In the genomic region with DNA sequence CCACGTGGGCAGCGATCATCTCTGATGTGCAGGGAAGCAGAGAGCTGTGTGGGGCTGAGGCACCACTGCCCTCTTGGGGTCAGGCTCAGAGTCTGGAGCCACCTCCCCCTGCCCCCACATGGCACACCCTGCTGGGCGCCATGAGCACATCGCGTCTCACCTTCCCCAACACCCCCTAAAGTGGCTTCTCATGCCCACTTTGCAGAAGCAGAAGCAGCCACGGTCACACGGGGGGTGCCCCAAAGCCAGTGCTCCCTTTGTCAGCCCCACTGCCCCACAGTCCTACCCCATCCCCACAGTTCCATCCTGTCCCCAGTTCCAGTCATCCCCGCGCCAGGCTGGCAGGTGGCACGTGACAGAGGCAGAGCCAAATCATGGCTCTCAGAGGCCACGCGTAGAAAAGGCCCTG, we compare ENCODE assay signal across 21 cellular contexts. TPM values are rescaled to one million over a fixed set of nuclear protein-coding genes. Genes with fewer than 3 reads are reported as not detected.
DNase-seq lines count a peak whose midpoint lies in the region; ATAC-seq, FAIRE-seq and TF ChIP-seq lines count a peak whose summit lies in the region.
"Had no signal": no experiment of that assay in that cellular context is flagged by ENCODE, and none has a peak within 500 bp of the region (broad histone marks: within the 10 kb centered on the region; RNA-seq: fewer than 3 reads in every experiment).

No MANE protein-coding gene starts in this region.

- H3K4me1 ChIP-seq in HEK293 (ENCODE audit: control insufficient read depth, insufficient read depth, low read length) (0 out of 2 replicates have a peak, but pooled peaks cover 2% of the 10 kb centered on the region), mesendoderm (ENCODE audit: control insufficient read depth, low read depth, low read length) (no peaks in the 10 kb centered on the region)

- H3K79me2 ChIP-seq in mesendoderm (ENCODE audit: control insufficient read depth, insufficient read depth, low read length) = no peaks in the 10 kb centered on the region

- no peak overlapping the region for H3K4ac ChIP-seq in mesendoderm (ENCODE audit: low read depth, low read length)

- no peak overlapping the region for H3K18ac ChIP-seq in mesendoderm (ENCODE audit: low read length)

- no peak overlapping the region for H3K56ac ChIP-seq in mesendoderm (ENCODE audit: low read length)

- no peak overlapping the region for H3K4me3 ChIP-seq in HEK293 (ENCODE audit: low read depth, low read length)
- H3K4me3 ChIP-seq in dorsolateral prefrontal cortex = no peak overlapping the region
- H3K4me3 ChIP-seq in mesendoderm (ENCODE audit: low read length) = no peak overlapping the region
- H3K4me3 ChIP-seq: SK-N-MC had no signal

- H3K4me2 ChIP-seq in mesendoderm (ENCODE audit: low read length) = no peak overlapping the region

- H4K5ac ChIP-seq in mesendoderm (ENCODE audit: low read length) = no peak overlapping the region

- H3K27ac ChIP-seq in HEK293 (ENCODE audit: extremely low read depth, low read depth, low read length) (no peak overlapping the region), dorsolateral prefrontal cortex (peak overlapping the region in 54 of 59 donors; percentile 3 to 86 (median 70)), mesendoderm (ENCODE audit: low read depth, low read length) (no peak overlapping the region)
- H3K27ac ChIP-seq: SK-N-MC had no signal

- H2BK120ac ChIP-seq in mesendoderm (ENCODE audit: low read depth, low read length) = no peak overlapping the region

- ATAC-seq in GM19351 (IDR thresholded peaks at IDR 0.05; ENCODE audit: unreplicated experiment) = no peak
- ATAC-seq: activated CD8-positive, alpha-beta memory T cell treated with anti-CD3 and anti-CD28 coated beads, Interleukin-2, amount 10 ng/mL, durations not matched to agents 7 days and 5 days; activated T-cell treated with anti-CD3 and anti-CD28 coated beads, Interleukin-2, amount 50 U/mL, for 72 hours; left lobe of liver; naive thymus-derived CD4-positive, alpha-beta T cell; sciatic nerve; stimulated activated naive CD8-positive, alpha-beta T cell treated with anti-CD3 and anti-CD28 coated beads, Interleukin-15, Interleukin-2, amounts not matched to agents 100 U/mL and 50 U/mL, for 24 hours had no signal

- CTCF ChIA-PET in HEK293 (lab: Yijun Ruan, JAX) = interaction anchor here (4.3 kb wide), 1 partner anchor 127 kb away, joined by 56 read pairs; no protein-coding TSS in a partner anchor

- POLR2A ChIA-PET in HEK293 (lab: Yijun Ruan, JAX) = no interaction called here

- no peak overlapping the region for H3K23ac ChIP-seq in mesendoderm (ENCODE audit: low read length)

- TF ChIP-seq CTCF in D721Med (IDR thresholded peaks at IDR 0.05; ENCODE audit: insufficient read depth, missing control alignments) (peak; percentile 2), HEK293 (tag by site-specific recombination; IDR thresholded peaks at IDR 0.05) (peak; percentile 50), dorsolateral prefrontal cortex (IDR thresholded peaks at IDR 0.05 in 54 of 56, conservative IDR thresholded peaks at IDR 0.05 in 2 of 56; ENCODE audit: low read depth in 1 of 56, partially characterized antibody in 56 of 56) (peak in 2 of 56 donors; percentile 9 to 10)

- peaks cover 0 to 18% of the 10 kb centered on the region in 2 experiments; a peak in 1 of 3 replicates for H3K36me3 ChIP-seq in HEK293 (ENCODE audit: control insufficient read depth in 2 of 2, insufficient read depth in 1 of 2, low read length in 2 of 2)
- H3K36me3 ChIP-seq in mesendoderm (ENCODE audit: control insufficient read depth, insufficient read depth, low read length) = no peaks in the 10 kb centered on the region

- H3K9me3 ChIP-seq in HEK293 (ENCODE audit: control insufficient read depth, insufficient read depth, low read depth, low read length) = no peaks in the 10 kb centered on the region

- H2AK5ac ChIP-seq in mesendoderm (ENCODE audit: low read length) = no peak overlapping the region

- H3K79me1 ChIP-seq in mesendoderm (ENCODE audit: low read length) = no peaks in the 10 kb centered on the region

- no peak for DNase-seq in D721Med (ENCODE audit: insufficient read length, low spot score)
- DNase-seq in dorsolateral prefrontal cortex = no peak
- DNase-seq in mesendoderm = peak; percentile 37
- DNase-seq in NCI-H2029 (lab: John Stamatoyannopoulos, UW) = no peak
- no peak for DNase-seq in ureter (ENCODE audit: low spot score)
- no peak for DNase-seq in NCI-H82 (lab: John Stamatoyannopoulos, UW)
- DNase-seq: activated CD4-positive, alpha-beta T cell treated with anti-CD3 and anti-CD28 coated beads, Interleukin-2, amount 10 ng/mL, durations not matched to agents 24 days and 14 days; activated CD8-positive, alpha-beta memory T cell treated with anti-CD3 and anti-CD28 coated beads, Interleukin-2, amount 10 ng/mL, durations not matched to agents 7 days and 5 days; activated naive CD4-positive, alpha-beta T cell treated with anti-CD3 and anti-CD28 coated beads, Interleukin-2, amount 10 ng/mL, durations not matched to agents 7 days and 5 days; activated T-cell treated with anti-CD3 and anti-CD28 coated beads, Interleukin-2, amount 50 U/mL, for 72 hours; Calu3; dermis blood vessel endothelial cell; MM.1S; naive thymus-derived CD4-positive, alpha-beta T cell; NCI-H146; stimulated activated naive CD8-positive, alpha-beta T cell treated with anti-CD3 and anti-CD28 coated beads, Interleukin-15, Interleukin-2, amounts not matched to agents 100 U/mL and 50 U/mL, for 24 hours had no signal

- H2BK15ac ChIP-seq in mesendoderm (replicated peaks; ENCODE audit: low read depth) = no peak overlapping the region

- H3K27me3 ChIP-seq in dorsolateral prefrontal cortex (no peaks in the 10 kb centered on the region), mesendoderm (ENCODE audit: insufficient read depth, low read length, poor library complexity) (no peaks in the 10 kb centered on the region)

- intact Hi-C loops in dorsolateral prefrontal cortex (cut with DNase I) = no loop called here

- no CpG with 5 or more reads among the region's 12 CpGs for WGBS in mesendoderm (ENCODE audit: extremely low coverage, insufficient coverage, low lambda C conversion rate)

- no peak overlapping the region for H2BK5ac ChIP-seq in mesendoderm (ENCODE audit: low read length)

- no peak overlapping the region for H4K8ac ChIP-seq in mesendoderm (ENCODE audit: low read depth, low read length)

- no peak for FAIRE-seq in D721Med (lab: Jason Lieb, UNC)

- H3K9ac ChIP-seq in mesendoderm (ENCODE audit: low read length) = no peak overlapping the region

TF ChIP-seq in HEK293, 187 proteins besides CTCF, POLR2A, EP300 and RAD21 (continues in another document):
- no peak for TF ChIP-seq ZFP37 (tag by site-specific recombination; IDR thresholded peaks at IDR 0.05)
- TF ChIP-seq, protein P1, sequence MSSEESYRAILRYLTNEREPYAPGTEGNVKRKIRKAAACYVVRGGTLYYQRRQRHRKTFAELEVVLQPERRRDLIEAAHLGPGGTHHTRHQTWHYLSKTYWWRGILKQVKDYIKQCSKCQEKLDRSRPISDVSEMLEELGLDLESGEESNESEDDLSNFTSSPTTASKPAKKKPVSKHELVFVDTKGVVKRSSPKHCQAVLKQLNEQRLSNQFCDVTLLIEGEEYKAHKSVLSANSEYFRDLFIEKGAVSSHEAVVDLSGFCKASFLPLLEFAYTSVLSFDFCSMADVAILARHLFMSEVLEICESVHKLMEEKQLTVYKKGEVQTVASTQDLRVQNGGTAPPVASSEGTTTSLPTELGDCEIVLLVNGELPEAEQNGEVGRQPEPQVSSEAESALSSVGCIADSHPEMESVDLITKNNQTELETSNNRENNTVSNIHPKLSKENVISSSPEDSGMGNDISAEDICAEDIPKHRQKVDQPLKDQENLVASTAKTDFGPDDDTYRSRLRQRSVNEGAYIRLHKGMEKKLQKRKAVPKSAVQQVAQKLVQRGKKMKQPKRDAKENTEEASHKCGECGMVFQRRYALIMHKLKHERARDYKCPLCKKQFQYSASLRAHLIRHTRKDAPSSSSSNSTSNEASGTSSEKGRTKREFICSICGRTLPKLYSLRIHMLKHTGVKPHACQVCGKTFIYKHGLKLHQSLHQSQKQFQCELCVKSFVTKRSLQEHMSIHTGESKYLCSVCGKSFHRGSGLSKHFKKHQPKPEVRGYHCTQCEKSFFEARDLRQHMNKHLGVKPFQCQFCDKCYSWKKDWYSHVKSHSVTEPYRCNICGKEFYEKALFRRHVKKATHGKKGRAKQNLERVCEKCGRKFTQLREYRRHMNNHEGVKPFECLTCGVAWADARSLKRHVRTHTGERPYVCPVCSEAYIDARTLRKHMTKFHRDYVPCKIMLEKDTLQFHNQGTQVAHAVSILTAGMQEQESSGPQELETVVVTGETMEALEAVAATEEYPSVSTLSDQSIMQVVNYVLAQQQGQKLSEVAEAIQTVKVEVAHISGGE (tag by site-specific recombination; conservative IDR thresholded peaks at IDR 0.05; ENCODE audit: low read depth) = no peak
- TF ChIP-seq, protein P2, sequence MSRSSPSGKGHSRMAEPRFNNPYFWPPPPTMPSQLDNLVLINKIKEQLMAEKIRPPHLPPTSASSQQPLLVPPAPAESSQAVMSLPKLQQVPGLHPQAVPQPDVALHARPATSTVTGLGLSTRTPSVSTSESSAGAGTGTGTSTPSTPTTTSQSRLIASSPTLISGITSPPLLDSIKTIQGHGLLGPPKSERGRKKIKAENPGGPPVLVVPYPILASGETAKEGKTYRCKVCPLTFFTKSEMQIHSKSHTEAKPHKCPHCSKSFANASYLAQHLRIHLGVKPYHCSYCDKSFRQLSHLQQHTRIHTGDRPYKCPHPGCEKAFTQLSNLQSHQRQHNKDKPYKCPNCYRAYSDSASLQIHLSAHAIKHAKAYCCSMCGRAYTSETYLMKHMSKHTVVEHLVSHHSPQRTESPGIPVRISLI (tag by site-specific recombination; IDR thresholded peaks at IDR 0.05) = no peak
- TF ChIP-seq ZNF701 (tag by site-specific recombination; IDR thresholded peaks at IDR 0.05) = no peak
- TF ChIP-seq, protein P3, sequence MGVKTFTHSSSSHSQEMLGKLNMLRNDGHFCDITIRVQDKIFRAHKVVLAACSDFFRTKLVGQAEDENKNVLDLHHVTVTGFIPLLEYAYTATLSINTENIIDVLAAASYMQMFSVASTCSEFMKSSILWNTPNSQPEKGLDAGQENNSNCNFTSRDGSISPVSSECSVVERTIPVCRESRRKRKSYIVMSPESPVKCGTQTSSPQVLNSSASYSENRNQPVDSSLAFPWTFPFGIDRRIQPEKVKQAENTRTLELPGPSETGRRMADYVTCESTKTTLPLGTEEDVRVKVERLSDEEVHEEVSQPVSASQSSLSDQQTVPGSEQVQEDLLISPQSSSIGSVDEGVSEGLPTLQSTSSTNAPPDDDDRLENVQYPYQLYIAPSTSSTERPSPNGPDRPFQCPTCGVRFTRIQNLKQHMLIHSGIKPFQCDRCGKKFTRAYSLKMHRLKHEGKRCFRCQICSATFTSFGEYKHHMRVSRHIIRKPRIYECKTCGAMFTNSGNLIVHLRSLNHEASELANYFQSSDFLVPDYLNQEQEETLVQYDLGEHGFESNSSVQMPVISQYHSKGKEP (tag by site-specific recombination; IDR thresholded peaks at IDR 0.05) = no peak

RNA-seq across cellular contexts. Expression of a gene that starts 19.5 kb away (rescaled TPM):
- total RNA-seq in dorsolateral prefrontal cortex = 10 to 100 TPM in 118 of 120 experiments, 1 to 10 TPM in 2; 6.5 to 34.6 (median 21.2) TPM
- polyA plus RNA-seq in mesendoderm (2013, experiment 1 of 2) = 1.2 TPM
- 1.1 TPM for polyA plus RNA-seq in mesendoderm (2013, experiment 2 of 2)
- 15.2 TPM for total RNA-seq in ureter

RNA-seq across cellular contexts. Expression of a gene that starts 43.3 kb away (rescaled TPM):
- 100 to 1,000 TPM in 109 of 120 experiments, 10 to 100 TPM in 11; 41.7 to 197 (median 132) TPM for total RNA-seq in dorsolateral prefrontal cortex
- polyA plus RNA-seq in mesendoderm (2013, experiment 1 of 2) = 0.51 TPM
- polyA plus RNA-seq in mesendoderm (2013, experiment 2 of 2) = 0.60 TPM
- total RNA-seq in ureter = 6.0 TPM

Comparison
In these comparisons a context has a peak if more than half of its experiments do, and no peak if none do; other contexts are left out.
1. H3K27ac ChIP-seq: peak in dorsolateral prefrontal cortex (54 of 59); none in HEK293 (single experiment) and mesendoderm (single experiment).